11 cellular contexts compared by ENCODE assay signal in the genomic region with DNA sequence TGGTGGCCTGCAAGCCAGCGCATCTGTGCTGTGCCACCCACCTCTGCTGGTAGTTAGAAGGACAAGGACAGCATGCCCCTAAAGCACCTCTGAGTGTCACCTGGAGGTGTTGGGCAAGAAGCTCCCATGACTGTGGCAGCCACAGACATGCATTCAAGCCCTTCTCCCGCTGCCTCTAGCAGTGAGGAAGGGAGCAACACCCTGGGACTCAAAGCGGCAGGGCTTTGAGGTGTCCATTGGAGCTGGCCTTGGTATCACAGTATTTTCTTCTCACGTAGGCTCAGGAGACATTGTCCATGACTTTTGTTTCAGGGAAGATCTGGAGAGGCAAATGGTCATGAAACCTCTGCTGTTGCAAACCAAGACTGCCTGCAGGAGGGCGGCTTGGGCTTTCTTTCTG.
"Had no signal": no experiment of that assay in that cellular context is flagged by ENCODE, and none has a peak within 500 bp of the region (broad histone marks: within the 10 kb centered on the region; RNA-seq: fewer than 3 reads in every experiment).

No MANE protein-coding gene starts in this region.

- FAIRE-seq: H1, H54 had no signal

- ATAC-seq: GM23338, HCT116 had no signal

- H3K9ac ChIP-seq: GM23248 had no signal

- H3K27ac Mint-ChIP-seq: GM23338, HFFc6 had no signal

- H3K36me3 ChIP-seq: HAP-1 had no signal

- DNase-seq: GM23248, GOT3, H7, H9, HCEC 1CT, HFFc6 had no signal

- H3K27ac ChIP-seq: GM23248 had no signal

- H3K4me3 Mint-ChIP-seq: GM23338, H9, HFFc6 had no signal

- H3K4me2 ChIP-seq: GM23338 had no signal

- H3K9me3 ChIP-seq: HAP-1 had no signal

- H3K9me3 Mint-ChIP-seq: GM23338, H9, HFFc6 had no signal

- H2AFZ ChIP-seq: GM23248, GM23338 had no signal

- H3K4me3 ChIP-seq: GM23248, GM23338, HAP-1 had no signal

- H3K4me1 ChIP-seq: HAP-1 had no signal
